Comparison of ENCODE assay signal across 2 cellular contexts in the genomic region with DNA sequence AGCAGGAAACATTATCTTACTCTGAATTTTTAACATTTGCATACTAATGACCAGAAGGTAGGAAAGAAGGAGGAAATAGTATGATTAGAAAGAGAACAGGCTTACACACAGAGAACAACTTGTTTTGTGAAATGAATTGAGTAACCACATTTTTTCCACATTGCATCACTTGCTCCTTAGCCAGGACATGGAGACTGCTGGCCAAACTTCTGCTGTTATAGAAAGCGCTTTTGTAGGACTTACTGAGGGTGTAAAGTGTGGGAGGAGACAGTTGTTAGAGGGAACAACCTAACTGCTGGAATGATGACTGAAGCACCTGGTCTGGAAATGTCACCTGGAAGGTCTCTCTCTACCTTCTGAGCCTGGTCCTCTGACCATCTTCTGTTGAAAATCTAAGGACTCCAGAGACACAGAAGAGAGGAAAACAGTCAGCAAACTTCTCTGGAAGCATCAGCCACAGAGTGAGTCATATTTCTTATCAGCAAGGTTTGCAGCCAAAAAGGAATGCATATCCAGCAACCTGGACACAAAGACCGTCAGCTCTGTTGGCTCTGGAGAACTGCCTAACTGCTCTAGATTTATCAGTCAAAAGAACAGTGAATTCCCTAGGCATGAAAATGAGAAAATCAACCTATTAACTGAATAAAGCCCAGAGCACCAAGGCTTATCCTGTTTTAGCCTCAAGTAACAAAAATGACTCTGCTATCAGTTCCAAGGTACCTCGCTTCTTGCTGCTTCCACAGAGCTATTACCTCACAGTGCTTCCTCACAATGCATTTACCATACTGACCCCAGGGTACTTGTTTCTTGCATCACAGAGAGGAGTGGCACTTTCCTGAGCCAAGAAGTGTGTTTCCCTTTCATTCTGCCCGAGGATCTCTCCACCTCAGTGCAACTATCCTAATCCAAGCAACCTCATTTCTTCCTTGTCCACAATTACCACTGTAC.
A peak's percentile ranks its signal among the peaks of the same experiment; 100 is the strongest.
TF ChIP-seq lines count a peak whose summit lies in the region.

No MANE protein-coding gene starts in this region.

TF ChIP-seq in A549, 52 proteins besides CTCF, POLR2A, EP300 and RAD21 (continued from another document and continues in another):
- TF ChIP-seq, protein P1, sequence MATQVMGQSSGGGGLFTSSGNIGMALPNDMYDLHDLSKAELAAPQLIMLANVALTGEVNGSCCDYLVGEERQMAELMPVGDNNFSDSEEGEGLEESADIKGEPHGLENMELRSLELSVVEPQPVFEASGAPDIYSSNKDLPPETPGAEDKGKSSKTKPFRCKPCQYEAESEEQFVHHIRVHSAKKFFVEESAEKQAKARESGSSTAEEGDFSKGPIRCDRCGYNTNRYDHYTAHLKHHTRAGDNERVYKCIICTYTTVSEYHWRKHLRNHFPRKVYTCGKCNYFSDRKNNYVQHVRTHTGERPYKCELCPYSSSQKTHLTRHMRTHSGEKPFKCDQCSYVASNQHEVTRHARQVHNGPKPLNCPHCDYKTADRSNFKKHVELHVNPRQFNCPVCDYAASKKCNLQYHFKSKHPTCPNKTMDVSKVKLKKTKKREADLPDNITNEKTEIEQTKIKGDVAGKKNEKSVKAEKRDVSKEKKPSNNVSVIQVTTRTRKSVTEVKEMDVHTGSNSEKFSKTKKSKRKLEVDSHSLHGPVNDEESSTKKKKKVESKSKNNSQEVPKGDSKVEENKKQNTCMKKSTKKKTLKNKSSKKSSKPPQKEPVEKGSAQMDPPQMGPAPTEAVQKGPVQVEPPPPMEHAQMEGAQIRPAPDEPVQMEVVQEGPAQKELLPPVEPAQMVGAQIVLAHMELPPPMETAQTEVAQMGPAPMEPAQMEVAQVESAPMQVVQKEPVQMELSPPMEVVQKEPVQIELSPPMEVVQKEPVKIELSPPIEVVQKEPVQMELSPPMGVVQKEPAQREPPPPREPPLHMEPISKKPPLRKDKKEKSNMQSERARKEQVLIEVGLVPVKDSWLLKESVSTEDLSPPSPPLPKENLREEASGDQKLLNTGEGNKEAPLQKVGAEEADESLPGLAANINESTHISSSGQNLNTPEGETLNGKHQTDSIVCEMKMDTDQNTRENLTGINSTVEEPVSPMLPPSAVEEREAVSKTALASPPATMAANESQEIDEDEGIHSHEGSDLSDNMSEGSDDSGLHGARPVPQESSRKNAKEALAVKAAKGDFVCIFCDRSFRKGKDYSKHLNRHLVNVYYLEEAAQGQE (IDR thresholded peaks at IDR 0.05) = no peak
- TF ChIP-seq NR3C1 (IDR thresholded peaks at IDR 0.05) (no peak), ZC3H11A (IDR thresholded peaks at IDR 0.05) (no peak), RFX5 (IDR thresholded peaks at IDR 0.05) (no peak), EHF (CRISPR knock-in tag; IDR thresholded peaks at IDR 0.05) (no peak), JUNB (IDR thresholded peaks at IDR 0.05) (peak; percentile 61), FOXS1 (CRISPR knock-in tag; IDR thresholded peaks at IDR 0.05) (no peak), BHLHE40 (IDR thresholded peaks at IDR 0.05; ENCODE audit: low read depth, low read length) (no peak), JUN (IDR thresholded peaks at IDR 0.05) (peak in 1 of 2 experiments; percentile 48; a peak in 3 of 5 replicates), CHD4 (IDR thresholded peaks at IDR 0.05; ENCODE audit: borderline replicate concordance) (no peak), ZNF302 (CRISPR knock-in tag; IDR thresholded peaks at IDR 0.05) (no peak), PHF8 (IDR thresholded peaks at IDR 0.05; ENCODE audit: borderline replicate concordance, low read depth) (no peak), SREBF2 (IDR thresholded peaks at IDR 0.05) (no peak), HOXB13 (CRISPR knock-in tag; IDR thresholded peaks at IDR 0.05; ENCODE audit: low read depth) (no peak), RARB (CRISPR knock-in tag; IDR thresholded peaks at IDR 0.05) (no peak), KDM1A (IDR thresholded peaks at IDR 0.05; ENCODE audit: low read depth) (no peak), MAFK (IDR thresholded peaks at IDR 0.05; ENCODE audit: partially characterized antibody) (peak; percentile 37), MAZ (IDR thresholded peaks at IDR 0.05; ENCODE audit: borderline replicate concordance, low read depth, low read length) (no peak)
- TF ChIP-seq, protein P2, sequence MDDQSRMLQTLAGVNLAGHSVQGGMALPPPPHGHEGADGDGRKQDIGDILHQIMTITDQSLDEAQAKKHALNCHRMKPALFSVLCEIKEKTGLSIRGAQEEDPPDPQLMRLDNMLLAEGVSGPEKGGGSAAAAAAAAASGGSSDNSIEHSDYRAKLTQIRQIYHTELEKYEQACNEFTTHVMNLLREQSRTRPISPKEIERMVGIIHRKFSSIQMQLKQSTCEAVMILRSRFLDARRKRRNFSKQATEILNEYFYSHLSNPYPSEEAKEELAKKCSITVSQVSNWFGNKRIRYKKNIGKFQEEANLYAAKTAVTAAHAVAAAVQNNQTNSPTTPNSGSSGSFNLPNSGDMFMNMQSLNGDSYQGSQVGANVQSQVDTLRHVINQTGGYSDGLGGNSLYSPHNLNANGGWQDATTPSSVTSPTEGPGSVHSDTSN (IDR thresholded peaks at IDR 0.05) = no peak
- TF ChIP-seq, protein P3, sequence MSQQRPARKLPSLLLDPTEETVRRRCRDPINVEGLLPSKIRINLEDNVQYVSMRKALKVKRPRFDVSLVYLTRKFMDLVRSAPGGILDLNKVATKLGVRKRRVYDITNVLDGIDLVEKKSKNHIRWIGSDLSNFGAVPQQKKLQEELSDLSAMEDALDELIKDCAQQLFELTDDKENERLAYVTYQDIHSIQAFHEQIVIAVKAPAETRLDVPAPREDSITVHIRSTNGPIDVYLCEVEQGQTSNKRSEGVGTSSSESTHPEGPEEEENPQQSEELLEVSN (IDR thresholded peaks at IDR 0.05; ENCODE audit: borderline replicate concordance, low read depth) = no peak
- TF ChIP-seq, protein P4, sequence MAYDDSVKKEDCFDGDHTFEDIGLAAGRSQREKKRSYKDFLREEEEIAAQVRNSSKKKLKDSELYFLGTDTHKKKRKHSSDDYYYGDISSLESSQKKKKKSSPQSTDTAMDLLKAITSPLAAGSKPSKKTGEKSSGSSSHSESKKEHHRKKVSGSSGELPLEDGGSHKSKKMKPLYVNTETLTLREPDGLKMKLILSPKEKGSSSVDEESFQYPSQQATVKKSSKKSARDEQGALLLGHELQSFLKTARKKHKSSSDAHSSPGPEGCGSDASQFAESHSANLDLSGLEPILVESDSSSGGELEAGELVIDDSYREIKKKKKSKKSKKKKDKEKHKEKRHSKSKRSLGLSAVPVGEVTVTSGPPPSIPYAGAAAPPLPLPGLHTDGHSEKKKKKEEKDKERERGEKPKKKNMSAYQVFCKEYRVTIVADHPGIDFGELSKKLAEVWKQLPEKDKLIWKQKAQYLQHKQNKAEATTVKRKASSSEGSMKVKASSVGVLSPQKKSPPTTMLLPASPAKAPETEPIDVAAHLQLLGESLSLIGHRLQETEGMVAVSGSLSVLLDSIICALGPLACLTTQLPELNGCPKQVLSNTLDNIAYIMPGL (CRISPR knock-in tag; IDR thresholded peaks at IDR 0.05; ENCODE audit: borderline replicate concordance) = no peak
- TF ChIP-seq, protein P5, sequence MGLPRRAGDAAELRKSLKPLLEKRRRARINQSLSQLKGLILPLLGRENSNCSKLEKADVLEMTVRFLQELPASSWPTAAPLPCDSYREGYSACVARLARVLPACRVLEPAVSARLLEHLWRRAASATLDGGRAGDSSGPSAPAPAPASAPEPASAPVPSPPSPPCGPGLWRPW (IDR thresholded peaks at IDR 0.05) = no peak
- TF ChIP-seq, protein P6, sequence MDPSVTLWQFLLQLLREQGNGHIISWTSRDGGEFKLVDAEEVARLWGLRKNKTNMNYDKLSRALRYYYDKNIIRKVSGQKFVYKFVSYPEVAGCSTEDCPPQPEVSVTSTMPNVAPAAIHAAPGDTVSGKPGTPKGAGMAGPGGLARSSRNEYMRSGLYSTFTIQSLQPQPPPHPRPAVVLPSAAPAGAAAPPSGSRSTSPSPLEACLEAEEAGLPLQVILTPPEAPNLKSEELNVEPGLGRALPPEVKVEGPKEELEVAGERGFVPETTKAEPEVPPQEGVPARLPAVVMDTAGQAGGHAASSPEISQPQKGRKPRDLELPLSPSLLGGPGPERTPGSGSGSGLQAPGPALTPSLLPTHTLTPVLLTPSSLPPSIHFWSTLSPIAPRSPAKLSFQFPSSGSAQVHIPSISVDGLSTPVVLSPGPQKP (IDR thresholded peaks at IDR 0.05; ENCODE audit: low read depth, low read length) = no peak

TF ChIP-seq in liver, 16 proteins besides CTCF, POLR2A, EP300 and RAD21 (continued from another document):
- TF ChIP-seq, protein P7, sequence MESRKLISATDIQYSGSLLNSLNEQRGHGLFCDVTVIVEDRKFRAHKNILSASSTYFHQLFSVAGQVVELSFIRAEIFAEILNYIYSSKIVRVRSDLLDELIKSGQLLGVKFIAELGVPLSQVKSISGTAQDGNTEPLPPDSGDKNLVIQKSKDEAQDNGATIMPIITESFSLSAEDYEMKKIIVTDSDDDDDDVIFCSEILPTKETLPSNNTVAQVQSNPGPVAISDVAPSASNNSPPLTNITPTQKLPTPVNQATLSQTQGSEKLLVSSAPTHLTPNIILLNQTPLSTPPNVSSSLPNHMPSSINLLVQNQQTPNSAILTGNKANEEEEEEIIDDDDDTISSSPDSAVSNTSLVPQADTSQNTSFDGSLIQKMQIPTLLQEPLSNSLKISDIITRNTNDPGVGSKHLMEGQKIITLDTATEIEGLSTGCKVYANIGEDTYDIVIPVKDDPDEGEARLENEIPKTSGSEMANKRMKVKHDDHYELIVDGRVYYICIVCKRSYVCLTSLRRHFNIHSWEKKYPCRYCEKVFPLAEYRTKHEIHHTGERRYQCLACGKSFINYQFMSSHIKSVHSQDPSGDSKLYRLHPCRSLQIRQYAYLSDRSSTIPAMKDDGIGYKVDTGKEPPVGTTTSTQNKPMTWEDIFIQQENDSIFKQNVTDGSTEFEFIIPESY (IDR thresholded peaks at IDR 0.05) = no peak
- TF ChIP-seq GABPA (IDR thresholded peaks at IDR 0.05 in 1 of 2, conservative IDR thresholded peaks at IDR 0.05 in 1 of 2) (no peak), EGR1 (IDR thresholded peaks at IDR 0.05; ENCODE audit: low read depth in 2 of 2) (peak; percentile 61 to 79)
- TF ChIP-seq, protein P8, sequence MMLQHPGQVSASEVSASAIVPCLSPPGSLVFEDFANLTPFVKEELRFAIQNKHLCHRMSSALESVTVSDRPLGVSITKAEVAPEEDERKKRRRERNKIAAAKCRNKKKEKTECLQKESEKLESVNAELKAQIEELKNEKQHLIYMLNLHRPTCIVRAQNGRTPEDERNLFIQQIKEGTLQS (IDR thresholded peaks at IDR 0.05) = peak; percentile 94
